26 cellular contexts compared by ENCODE assay signal in the genomic region with DNA sequence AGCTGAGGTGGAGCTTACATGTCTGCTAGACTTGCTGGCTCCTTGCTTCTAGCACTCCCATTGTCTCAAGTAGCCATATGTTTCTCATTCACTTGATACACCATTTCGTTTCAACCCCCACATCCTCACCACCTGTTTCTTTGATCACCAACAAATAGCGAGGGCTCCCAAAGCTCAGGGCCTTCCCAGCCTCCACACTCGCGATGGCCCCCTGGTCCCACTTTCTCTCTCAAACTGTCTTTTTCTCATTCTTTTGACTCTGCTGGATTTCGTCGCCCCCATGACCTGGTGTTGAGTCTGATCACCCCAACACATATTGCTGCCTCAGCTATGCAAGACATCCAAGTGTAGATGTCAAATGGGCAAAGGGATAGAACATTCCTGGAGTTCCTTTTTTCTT.
"Had no signal": no experiment of that assay in that cellular context is flagged by ENCODE, and none has a peak within 500 bp of the region (broad histone marks: within the 10 kb centered on the region; RNA-seq: fewer than 3 reads in every experiment).

No MANE protein-coding gene starts in this region.

- H3K27ac Mint-ChIP-seq: memory B cell, natural killer cell, type B pancreatic cell had no signal

- H3K9ac ChIP-seq: parathyroid adenoma had no signal

- H3K9me3 ChIP-seq: prostate gland, thyroid gland had no signal

- FAIRE-seq: colon, kidney had no signal

- H3K4me3 ChIP-seq: dorsolateral prefrontal cortex, gastroesophageal sphincter, heart left ventricle, hepatocyte, lung, prostate gland, right atrium auricular region, smooth muscle cell, stomach, thyroid gland had no signal

- H3K27ac ChIP-seq: dorsolateral prefrontal cortex, epithelial cell of prostate, gastroesophageal sphincter, heart left ventricle, hepatocyte, parathyroid adenoma, prostate gland, right atrium auricular region, stomach, thyroid gland had no signal

- H3K27me3 Mint-ChIP-seq: memory B cell, type B pancreatic cell had no signal

- H3K36me3 Mint-ChIP-seq: natural killer cell, type B pancreatic cell had no signal

- H2AFZ ChIP-seq: hepatocyte, parathyroid adenoma had no signal

- H3K27me3 ChIP-seq: heart left ventricle, hepatocyte, right atrium auricular region, stomach, thyroid gland had no signal

- ATAC-seq: gastroesophageal sphincter, heart left ventricle, left lobe of liver, natural killer cell, sciatic nerve had no signal

- DNase-seq: dorsolateral prefrontal cortex; effector CD4-positive, alpha-beta T cell; foreskin fibroblast; heart left ventricle; kidney; natural killer cell; stimulated activated CD4-positive, alpha-beta T cell treated with anti-CD3 and anti-CD28 coated beads, Interleukin-12 subunit alpha, Interleukin-12 subunit beta, amount 100 ng/mL, for 4 hours; stimulated activated CD4-positive, alpha-beta T cell treated with anti-CD3 and anti-CD28 coated beads, Interleukin-1b, Interleukin-23, amount 100 ng/mL, for 48 hours; stimulated activated CD4-positive, alpha-beta T cell treated with anti-CD3 and anti-CD28 coated beads, Interleukin-4, amount 100 ng/mL, for 1 hour; stimulated activated CD8-positive, alpha-beta memory T cell treated with anti-CD3 and anti-CD28 coated beads, Interleukin-4, amount 100 ng/mL, for 48 hours; stimulated activated naive CD4-positive, alpha-beta T cell treated with Interleukin-2 at 50 U/mL for 16 hours; stomach; thyroid gland had no signal

- H3K4me2 ChIP-seq: hepatocyte, smooth muscle cell had no signal

- H3K4me1 ChIP-seq: prostate gland had no signal

- H3K4me3 Mint-ChIP-seq: memory B cell, natural killer cell, type B pancreatic cell had no signal

- H3K36me3 ChIP-seq: gastroesophageal sphincter, heart left ventricle, prostate gland, right atrium auricular region, stomach, thyroid gland had no signal
